23 cellular contexts compared by ENCODE assay signal in the genomic region with DNA sequence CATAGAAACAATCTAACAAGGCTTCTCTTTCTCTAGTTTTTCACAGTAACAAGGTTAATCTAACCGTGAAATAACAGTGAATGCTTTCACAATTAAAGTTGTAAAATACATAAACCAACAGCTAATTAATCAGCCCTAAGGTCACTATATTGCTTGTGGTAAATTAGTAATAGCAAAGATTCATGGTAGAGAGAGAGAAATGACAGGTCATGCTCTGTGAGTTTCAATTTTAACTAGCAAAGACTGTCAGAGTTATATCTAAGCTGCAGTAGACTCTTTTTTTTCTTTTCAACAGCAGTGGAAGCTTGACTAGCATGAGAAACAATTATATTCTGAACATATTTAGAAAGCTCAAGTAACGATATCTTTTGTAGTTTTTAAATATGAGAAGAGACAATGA.
"Had no signal": no experiment of that assay in that cellular context is flagged by ENCODE, and none has a peak within 500 bp of the region (broad histone marks: within the 10 kb centered on the region; RNA-seq: fewer than 3 reads in every experiment).

No MANE protein-coding gene starts in this region.

- H3K27ac Mint-ChIP-seq: activated CD4-positive, alpha-beta memory T cell treated with anti-CD3 and anti-CD28 coated beads, Interleukin-2, amount 10 ng/mL, durations not matched to agents 7 days and 5 days; activated naive CD4-positive, alpha-beta T cell treated with anti-CD3 and anti-CD28 coated beads, Interleukin-2, amount 10 ng/mL, durations not matched to agents 7 days and 5 days; activated naive CD8-positive, alpha-beta T cell treated with anti-CD3 and anti-CD28 coated beads, Interleukin-2, amount 50 U/mL, for 24 hours; activated T-cell treated with anti-CD3 and anti-CD28 coated beads, Interleukin-2, amount 50 U/mL, for 24 hours; naive thymus-derived CD8-positive, alpha-beta T cell; stimulated activated memory B cell treated with anti-CD40 and anti-IgM and Interleukin-4, amounts not matched to agents 10 μg/mL and 1 μg/mL and 100 μg/mL, for 72 hours had no signal

- H3K36me3 ChIP-seq: brain microvascular endothelial cell, gastrocnemius medialis, heart left ventricle, sigmoid colon, spleen, thoracic aorta, upper lobe of left lung had no signal

- H3K4me3 Mint-ChIP-seq: activated CD4-positive, alpha-beta memory T cell treated with anti-CD3 and anti-CD28 coated beads, Interleukin-2, amount 10 ng/mL, durations not matched to agents 7 days and 5 days; activated naive CD4-positive, alpha-beta T cell treated with anti-CD3 and anti-CD28 coated beads, Interleukin-2, amount 10 ng/mL, durations not matched to agents 7 days and 5 days; activated naive CD8-positive, alpha-beta T cell treated with anti-CD3 and anti-CD28 coated beads, Interleukin-2, amount 50 U/mL, for 24 hours; activated T-cell treated with anti-CD3 and anti-CD28 coated beads, Interleukin-2, amount 50 U/mL, for 24 hours; naive thymus-derived CD8-positive, alpha-beta T cell; stimulated activated memory B cell treated with anti-CD40 and anti-IgM and Interleukin-4, amounts not matched to agents 10 μg/mL and 1 μg/mL and 100 μg/mL, for 72 hours had no signal

- H3K36me3 Mint-ChIP-seq: activated naive CD4-positive, alpha-beta T cell treated with anti-CD3 and anti-CD28 coated beads, Interleukin-2, amount 10 ng/mL, durations not matched to agents 7 days and 5 days; naive thymus-derived CD8-positive, alpha-beta T cell; stimulated activated memory B cell treated with anti-CD40 and anti-IgM and Interleukin-4, amounts not matched to agents 10 μg/mL and 1 μg/mL and 100 μg/mL, for 72 hours had no signal

- H3K4me1 Mint-ChIP-seq: activated CD4-positive, alpha-beta memory T cell treated with anti-CD3 and anti-CD28 coated beads, Interleukin-2, amount 10 ng/mL, durations not matched to agents 7 days and 5 days; activated naive CD4-positive, alpha-beta T cell treated with anti-CD3 and anti-CD28 coated beads, Interleukin-2, amount 10 ng/mL, durations not matched to agents 7 days and 5 days; activated naive CD8-positive, alpha-beta T cell treated with anti-CD3 and anti-CD28 coated beads, Interleukin-2, amount 50 U/mL, for 24 hours; naive thymus-derived CD8-positive, alpha-beta T cell; stimulated activated memory B cell treated with anti-CD40 and anti-IgM and Interleukin-4, amounts not matched to agents 10 μg/mL and 1 μg/mL and 100 μg/mL, for 72 hours had no signal

- ATAC-seq: activated naive CD8-positive, alpha-beta T cell treated with anti-CD3 and anti-CD28 coated beads, Interleukin-2, amount 50 U/mL, for 24 hours; gastrocnemius medialis; heart left ventricle; naive thymus-derived CD8-positive, alpha-beta T cell; stimulated activated memory B cell treated with anti-CD40 and anti-IgM and Interleukin-4, amounts not matched to agents 10 μg/mL and 1 μg/mL and 100 μg/mL, for 72 hours had no signal

- H3K27me3 ChIP-seq: brain microvascular endothelial cell, gastrocnemius medialis, heart left ventricle, sigmoid colon, spleen, upper lobe of left lung had no signal

- H3K27me3 Mint-ChIP-seq: activated CD4-positive, alpha-beta memory T cell treated with anti-CD3 and anti-CD28 coated beads, Interleukin-2, amount 10 ng/mL, durations not matched to agents 7 days and 5 days; activated naive CD4-positive, alpha-beta T cell treated with anti-CD3 and anti-CD28 coated beads, Interleukin-2, amount 10 ng/mL, durations not matched to agents 7 days and 5 days; activated naive CD8-positive, alpha-beta T cell treated with anti-CD3 and anti-CD28 coated beads, Interleukin-2, amount 50 U/mL, for 24 hours; activated T-cell treated with anti-CD3 and anti-CD28 coated beads, Interleukin-2, amount 50 U/mL, for 24 hours; naive thymus-derived CD8-positive, alpha-beta T cell; stimulated activated memory B cell treated with anti-CD40 and anti-IgM and Interleukin-4, amounts not matched to agents 10 μg/mL and 1 μg/mL and 100 μg/mL, for 72 hours had no signal

- H3K27ac ChIP-seq: brain microvascular endothelial cell, gastrocnemius medialis, heart left ventricle, parathyroid adenoma, sigmoid colon, spleen, thoracic aorta, upper lobe of left lung had no signal

- H3K4me1 ChIP-seq: gastrocnemius medialis, heart left ventricle, parathyroid adenoma, sigmoid colon, spleen, upper lobe of left lung had no signal

- H3K4me3 ChIP-seq: gastrocnemius medialis, heart left ventricle, sigmoid colon, spleen, thoracic aorta, upper lobe of left lung had no signal

- DNase-seq: activated CD4-positive, alpha-beta memory T cell treated with anti-CD3 and anti-CD28 coated beads, Interleukin-2, amount 10 ng/mL, durations not matched to agents 7 days and 5 days; activated CD4-positive, alpha-beta T cell treated with anti-CD3 and anti-CD28 coated beads for 48 hours; activated CD4-positive, CD25-positive, alpha-beta regulatory T cell; activated effector memory CD4-positive, alpha-beta T cell treated with Interleukin-2 at 50 U/mL for 16 hours; activated naive CD4-positive, alpha-beta T cell treated with anti-CD3 and anti-CD28 coated beads, Interleukin-2, amount 10 ng/mL, durations not matched to agents 7 days and 5 days; activated naive CD8-positive, alpha-beta T cell treated with anti-CD3 and anti-CD28 coated beads, Interleukin-2, amount 50 U/mL, for 24 hours; activated T-cell treated with anti-CD3 and anti-CD28 coated beads, Interleukin-2, amount 50 U/mL, for 24 hours; aorta; brain microvascular endothelial cell; cortex of kidney; gastrocnemius medialis; heart left ventricle; mesenchymal stem cell; naive thymus-derived CD8-positive, alpha-beta T cell; sigmoid colon; spleen; stimulated activated CD4-positive, alpha-beta T cell treated with anti-CD3 and anti-CD28 coated beads, Interleukin-4, amount 100 ng/mL, for 4 hours; T-helper 1 cell; T-helper 9 cell; upper lobe of left lung had no signal

- H3K9me3 ChIP-seq: gastrocnemius medialis, heart left ventricle, sigmoid colon, thoracic aorta had no signal
